In genomic region chr7:30348083-30348560, GRCh38 we compare ENCODE assay signal across 8 cellular contexts.
A peak's percentile ranks its signal among the peaks of the same experiment; 100 is the strongest.
DNase-seq lines count a peak whose midpoint lies in the region; TF ChIP-seq lines count a peak whose summit lies in the region.

No MANE protein-coding gene starts in this region.

- 0 out of 2 replicates have a peak, but pooled peaks cover 8% of the 10 kb centered on the region for H3F3A ChIP-seq in Loucy (ENCODE audit: low read depth)

- H3K9ac ChIP-seq in Loucy (ENCODE audit: low read depth, low read length, poor library complexity, severe bottlenecking), result no peak overlapping the region

- peaks cover 94% of the 10 kb centered on the region for H3K79me2 ChIP-seq in Loucy (ENCODE audit: insufficient read depth, low read length)

- H3K4me3 ChIP-seq in HEK293 (ENCODE audit: low read depth, low read length) (no peak overlapping the region; the same call in 1 of the 2 replicates), Loucy (ENCODE audit: low read length, poor library complexity, severe bottlenecking) (peak overlapping the region; percentile 54), fibroblast of mammary gland (ENCODE audit: control insufficient read depth, low read depth, low read length) (no peak overlapping the region)

- peak overlapping the region; percentile 1; the same call in 1 of the 2 replicates for H3K27ac ChIP-seq in HEK293 (ENCODE audit: extremely low read depth, low read depth, low read length)

- H3K9me2 ChIP-seq in Loucy (replicated peaks; ENCODE audit: low read depth, low read length), result no peaks in the 10 kb centered on the region

- H3K4me1 ChIP-seq in HEK293 (ENCODE audit: control insufficient read depth, insufficient read depth, low read length) (peaks cover 40% of the 10 kb centered on the region), Loucy (ENCODE audit: insufficient read depth, low read length, poor library complexity, severe bottlenecking) (peaks cover 58% of the 10 kb centered on the region)

- peaks cover 82% of the 10 kb centered on the region for H4K20me1 ChIP-seq in Loucy (ENCODE audit: insufficient read depth, low read length, poor library complexity, severe bottlenecking)

- CTCF ChIA-PET in HEK293 (lab: Yijun Ruan, JAX), result no interaction called here

- TF ChIP-seq CTCF in GM13977 (IDR thresholded peaks at IDR 0.05; ENCODE audit: extremely low read depth, insufficient read depth, missing control alignments) (no peak), HEK293 (tag by site-specific recombination; IDR thresholded peaks at IDR 0.05) (no peak), Loucy (conservative IDR thresholded peaks at IDR 0.05; ENCODE audit: low read length) (no peak), fibroblast of mammary gland (conservative IDR thresholded peaks at IDR 0.05; ENCODE audit: control insufficient read depth, insufficient read depth, low read depth, low read length) (no peak)

- in situ Hi-C loops in GM13977 (cut with MboI; ENCODE audit: low pct_unique_long_range_greater_than_20kb, low sequenced_read_pairs, unreplicated experiment), result no loop called here

- H2AFZ ChIP-seq in Loucy (ENCODE audit: low read length), result no peak overlapping the region

- no peaks in the 10 kb centered on the region for H3K9me3 ChIP-seq in HEK293 (ENCODE audit: control insufficient read depth, insufficient read depth, low read depth, low read length)
- H3K9me3 ChIP-seq in Loucy (ENCODE audit: insufficient read depth, low read depth, low read length), result no peaks in the 10 kb centered on the region

- peak overlapping the region; percentile 74 for H3K4me2 ChIP-seq in Loucy (ENCODE audit: low read depth, low read length, poor library complexity, severe bottlenecking)

- peak; percentile 39 for DNase-seq in GM13977 (ENCODE audit: low spot score)
- peak; percentile 19 to 32 for DNase-seq in activated CD4-positive, alpha-beta T cell treated with anti-CD3 and anti-CD28 coated beads, Interleukin-2, amount 50 U/mL, for 48 hours
- DNase-seq in fibroblast of mammary gland (ENCODE audit: low read depth), result peak; percentile 94
- DNase-seq in stimulated activated CD4-positive, alpha-beta T cell treated with anti-CD3 and anti-CD28 coated beads, Interleukin-2, amount 100 ng/mL, for 24 hours, result peak; percentile 20 to 51
- no peak for DNase-seq in NCI-H146 treated with DMSO at 0.1 percent for 48 hours (lab: John Stamatoyannopoulos, UW; ENCODE audit: unreplicated experiment)
- DNase-seq in NCI-H510A (lab: John Stamatoyannopoulos, UW), result no peak

- H3K27me3 ChIP-seq in Loucy (ENCODE audit: insufficient read depth, low read length, poor library complexity, severe bottlenecking), result no peaks in the 10 kb centered on the region

- POLR2A ChIA-PET in HEK293 (lab: Yijun Ruan, JAX), result interaction anchor here (1.2 kb wide), 1 partner anchor 63 kb away, joined by 3 read pairs; the partner anchor contains the start of gene ZNRF2

- H3K36me3 ChIP-seq in HEK293 (ENCODE audit: control insufficient read depth in 2 of 2, insufficient read depth in 1 of 2, low read length in 2 of 2), result no peaks in the 10 kb centered on the region
- no peaks in the 10 kb centered on the region for H3K36me3 ChIP-seq in Loucy (ENCODE audit: insufficient read depth, low read length)

TF ChIP-seq in HEK293, 187 proteins besides CTCF, POLR2A, EP300 and RAD21:
- TF ChIP-seq HIC1 (tag by site-specific recombination; IDR thresholded peaks at IDR 0.05), result no peak
- 0 out of 2 replicates have a peak, but pooled peaks have one; percentile 15 for TF ChIP-seq ZNF768 (tag by site-specific recombination; IDR thresholded peaks at IDR 0.05)
- peak; percentile 32; the same call in 1 of the 2 replicates for TF ChIP-seq ZNF335 (tag by site-specific recombination; conservative IDR thresholded peaks at IDR 0.05)
- peak; percentile 64; the same call in 1 of the 2 replicates for TF ChIP-seq SCRT1 (tag by site-specific recombination; IDR thresholded peaks at IDR 0.05; ENCODE audit: borderline replicate concordance)
- no peak for TF ChIP-seq ZNF274 (IDR thresholded peaks at IDR 0.05; ENCODE audit: low read length)
- TF ChIP-seq ZNF274 (tag by site-specific recombination; IDR thresholded peaks at IDR 0.05; ENCODE audit: borderline replicate concordance), result no peak
- TF ChIP-seq ZNF629 (tag by site-specific recombination; IDR thresholded peaks at IDR 0.05), result peak; percentile 65
- peak; percentile 52 for TF ChIP-seq PRDM6 (tag by site-specific recombination; IDR thresholded peaks at IDR 0.05)
- TF ChIP-seq ZNF664 (tag by site-specific recombination; IDR thresholded peaks at IDR 0.05), result peak; percentile 88
- no peak for TF ChIP-seq HOXA7 (CRISPR knock-in tag; IDR thresholded peaks at IDR 0.05; ENCODE audit: borderline replicate concordance)
- peak; percentile 58; the same call in 1 of the 2 replicates for TF ChIP-seq FEZF1 (tag by site-specific recombination; IDR thresholded peaks at IDR 0.05)
- peak; percentile 88; the same call in 1 of the 2 replicates for TF ChIP-seq ZNF362 (tag by site-specific recombination; IDR thresholded peaks at IDR 0.05)
- TF ChIP-seq INSM2 (tag by site-specific recombination; IDR thresholded peaks at IDR 0.05), result 0 out of 2 replicates have a peak, but pooled peaks have one; percentile 19
- peak; percentile 90 for TF ChIP-seq SCRT2 (tag by site-specific recombination; IDR thresholded peaks at IDR 0.05)
- peak; percentile 54 for TF ChIP-seq ZXDB (tag by site-specific recombination; IDR thresholded peaks at IDR 0.05)
TF ChIP-seq in HEK293: peak in this region for 11.

Comparison
In these comparisons a context has a peak if more than half of its experiments do, and no peak if none do; other contexts are left out.
1. DNase-seq: peak in GM13977 (single experiment), activated CD4-positive, alpha-beta T cell treated with anti-CD3 and anti-CD28 coated beads, Interleukin-2, amount 50 U/mL, for 48 hours (2 of 2), fibroblast of mammary gland (single experiment) and stimulated activated CD4-positive, alpha-beta T cell treated with anti-CD3 and anti-CD28 coated beads, Interleukin-2, amount 100 ng/mL, for 24 hours (2 of 2); none in NCI-H146 treated with DMSO at 0.1 percent for 48 hours (single experiment) and NCI-H510A (single experiment).